In genomic region chrX:86148024-86148511, GRCh38 we compare ENCODE assay signal across 8 cellular contexts. TPM values are rescaled to one million over a fixed set of nuclear protein-coding genes. Genes with fewer than 3 reads are reported as not detected.
A peak's percentile ranks its signal among the peaks of the same experiment; 100 is the strongest.
DNase-seq lines count a peak whose midpoint lies in the region; ATAC-seq and FAIRE-seq lines count a peak whose summit lies in the region.

Gene DACH2, plus strand, starts transcription at chrX:86148451.

- no peaks in the 10 kb centered on the region for H3K36me3 Mint-ChIP-seq in immature natural killer cell

- peak within 1 kb of the TSS; percentile 65 to 81 (median 68) for H3K4me3 Mint-ChIP-seq in immature natural killer cell

- peaks cover 7% of the 10 kb centered on the region in 2 donors for H3K4me1 Mint-ChIP-seq in immature natural killer cell

- peak; percentile 100 for ATAC-seq in HG03432 (IDR thresholded peaks at IDR 0.05; ENCODE audit: unreplicated experiment)

- H3K27ac Mint-ChIP-seq in immature natural killer cell = no peak within 1 kb of the TSS

- H3K4me3 ChIP-seq in skeletal muscle cell (ENCODE audit: low read depth, low read length) = peak within 1 kb of the TSS; percentile 54

- peaks cover 0 to 5% (median 0%) of the 10 kb centered on the region in 6 donors for H3K9me3 Mint-ChIP-seq in immature natural killer cell

- DNase-seq in 8988T (peak; percentile 41), GM19239 (ENCODE audit: insufficient read length, low spot score) (peak; percentile 1), SKM-1 (lab: John Stamatoyannopoulos, UW; ENCODE audit: unreplicated experiment) (peak; percentile 35), immature natural killer cell (peak; percentile 7 to 28 (median 14)), skeletal muscle cell (ENCODE audit: low read depth) (no peak), NCI-H446 treated with DMSO at 0.1 percent for 48 hours (lab: John Stamatoyannopoulos, UW) (no peak)
- peak; percentile 13 for DNase-seq in central memory CD4-positive, alpha-beta T cell

- H3K27me3 Mint-ChIP-seq in immature natural killer cell (ENCODE audit: low read depth in 3 of 3) = peaks cover 8 to 18% (median 17%) of the 10 kb centered on the region in 3 donors

- no peak for FAIRE-seq in GM19239 (lab: Jason Lieb, UNC)

RNA-seq across cellular contexts. Expression of gene DACH2, which starts in this region (rescaled TPM):
- polyA plus RNA-seq in immature natural killer cell = not detected

Comparison
In these comparisons a context has a peak if more than half of its experiments do, and no peak if none do; other contexts are left out.
1. Peak in DNase-seq in immature natural killer cell; RNA of the gene not detected or under 1 TPM.
2. DNase-seq: peak in 8988T (single experiment), GM19239 (single experiment), SKM-1 (single experiment) and central memory CD4-positive, alpha-beta T cell (single experiment); none in skeletal muscle cell (single experiment) and NCI-H446 treated with DMSO at 0.1 percent for 48 hours (single experiment).